In genomic region chr22:40345271-40345670, GRCh38 we compare ENCODE assay signal across 1 cellular context.
TF ChIP-seq lines count a peak whose summit lies in the region.

No MANE protein-coding gene starts in this region.

TF ChIP-seq in A549, 52 proteins besides CTCF, POLR2A, EP300 and RAD21 (continued from another document):
- TF ChIP-seq ESRRA (IDR thresholded peaks at IDR 0.05; ENCODE audit: borderline replicate concordance, low read length) (no peak), FOSL2 (IDR thresholded peaks at IDR 0.05) (no peak), FOSL2 (CRISPR knock-in tag; IDR thresholded peaks at IDR 0.05) (no peak), MAFK (IDR thresholded peaks at IDR 0.05; ENCODE audit: partially characterized antibody) (no peak), ZFP36 (IDR thresholded peaks at IDR 0.05; ENCODE audit: borderline replicate concordance, partially characterized antibody) (no peak), EHMT2 (IDR thresholded peaks at IDR 0.05; ENCODE audit: low read depth) (no peak), PHF8 (IDR thresholded peaks at IDR 0.05; ENCODE audit: borderline replicate concordance, low read depth) (no peak), SMC3 (IDR thresholded peaks at IDR 0.05) (no peak), CHD4 (IDR thresholded peaks at IDR 0.05; ENCODE audit: borderline replicate concordance) (no peak), RARB (CRISPR knock-in tag; IDR thresholded peaks at IDR 0.05) (no peak), FOXS1 (CRISPR knock-in tag; IDR thresholded peaks at IDR 0.05) (no peak)
- TF ChIP-seq, protein P1, sequence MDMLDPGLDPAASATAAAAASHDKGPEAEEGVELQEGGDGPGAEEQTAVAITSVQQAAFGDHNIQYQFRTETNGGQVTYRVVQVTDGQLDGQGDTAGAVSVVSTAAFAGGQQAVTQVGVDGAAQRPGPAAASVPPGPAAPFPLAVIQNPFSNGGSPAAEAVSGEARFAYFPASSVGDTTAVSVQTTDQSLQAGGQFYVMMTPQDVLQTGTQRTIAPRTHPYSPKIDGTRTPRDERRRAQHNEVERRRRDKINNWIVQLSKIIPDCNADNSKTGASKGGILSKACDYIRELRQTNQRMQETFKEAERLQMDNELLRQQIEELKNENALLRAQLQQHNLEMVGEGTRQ (IDR thresholded peaks at IDR 0.05), result no peak
- TF ChIP-seq, protein P2, sequence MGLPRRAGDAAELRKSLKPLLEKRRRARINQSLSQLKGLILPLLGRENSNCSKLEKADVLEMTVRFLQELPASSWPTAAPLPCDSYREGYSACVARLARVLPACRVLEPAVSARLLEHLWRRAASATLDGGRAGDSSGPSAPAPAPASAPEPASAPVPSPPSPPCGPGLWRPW (IDR thresholded peaks at IDR 0.05), result no peak
